Comparison of ENCODE assay signal across 29 cellular contexts in the genomic region with DNA sequence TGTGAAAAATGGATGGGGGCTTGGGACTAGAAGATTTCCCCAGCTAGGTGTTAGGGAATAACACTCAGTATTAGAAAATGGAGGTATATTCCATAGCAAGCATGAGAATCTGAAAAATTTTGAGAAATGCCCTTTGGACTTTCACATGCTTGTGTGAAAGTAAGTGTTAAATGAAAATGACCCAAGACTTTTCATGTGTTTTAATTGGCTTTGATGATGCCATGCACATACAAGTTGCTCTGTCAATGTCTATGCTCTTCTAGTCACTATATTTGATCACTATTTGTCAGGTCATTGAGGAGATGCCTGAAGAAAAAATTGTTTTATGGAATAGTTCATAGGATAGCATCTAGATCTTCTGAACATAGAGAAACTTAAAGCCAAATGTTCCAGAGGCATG.
"Had no signal": no experiment of that assay in that cellular context is flagged by ENCODE, and none has a peak within 500 bp of the region (broad histone marks: within the 10 kb centered on the region; RNA-seq: fewer than 3 reads in every experiment).

No MANE protein-coding gene starts in this region.

- H3K27ac Mint-ChIP-seq: dendritic cell treated with granulocyte-macrophage colony-stimulating factor and Interleukin-4, amounts not matched to agents 40 ng/mL and 50 ng/mL, for 4 days; effector memory CD8-positive, alpha-beta T cell; endodermal cell had no signal

- DNase-seq: colonic mucosa; cortex of kidney; dermis blood vessel endothelial cell; dorsolateral prefrontal cortex; effector CD4-positive, alpha-beta T cell; effector CD8-positive, alpha-beta T cell; effector memory CD4-positive, alpha-beta T cell; effector memory CD8-positive, alpha-beta T cell; endodermal cell; erythroblast; esophagus squamous epithelium; foreskin fibroblast; foreskin keratinocyte; foreskin melanocyte; gastrocnemius medialis; glutamatergic neuron; head of caudate nucleus; heart left ventricle; heart right ventricle had no signal

- H3K27me3 ChIP-seq: colonic mucosa, esophagus muscularis mucosa, esophagus squamous epithelium, foreskin keratinocyte, gastrocnemius medialis, gastroesophageal sphincter, heart left ventricle, heart right ventricle had no signal

- H3K27me3 Mint-ChIP-seq: dendritic cell treated with granulocyte-macrophage colony-stimulating factor and Interleukin-4, amounts not matched to agents 40 ng/mL and 50 ng/mL, for 4 days; effector memory CD8-positive, alpha-beta T cell had no signal

- FAIRE-seq: colon, endometrium, endothelial cell of umbilical vein, frontal cortex had no signal

- H3K9me3 ChIP-seq: colonic mucosa, esophagus muscularis mucosa, esophagus squamous epithelium, gastrocnemius medialis, gastroesophageal sphincter, heart right ventricle had no signal

- H3K27ac ChIP-seq: colonic mucosa, coronary artery, dorsolateral prefrontal cortex, epithelial cell of prostate, esophagus muscularis mucosa, esophagus squamous epithelium, foreskin keratinocyte, gastrocnemius medialis, gastroesophageal sphincter, heart left ventricle, heart right ventricle had no signal

- ATAC-seq: effector memory CD8-positive, alpha-beta T cell; esophagus mucosa; foreskin keratinocyte; gastrocnemius medialis; gastroesophageal sphincter; heart left ventricle; heart right ventricle had no signal

- H3K4me3 ChIP-seq: colonic mucosa, coronary artery, dorsolateral prefrontal cortex, esophagus muscularis mucosa, esophagus squamous epithelium, gastrocnemius medialis, gastroesophageal sphincter, heart left ventricle, heart right ventricle had no signal

- H3K9me3 Mint-ChIP-seq: dendritic cell treated with granulocyte-macrophage colony-stimulating factor and Interleukin-4, amounts not matched to agents 40 ng/mL and 50 ng/mL, for 4 days; effector memory CD8-positive, alpha-beta T cell had no signal

- H3K36me3 ChIP-seq: colonic mucosa, esophagus muscularis mucosa, esophagus squamous epithelium, gastrocnemius medialis, heart left ventricle, heart right ventricle had no signal

- H3K4me1 ChIP-seq: colonic mucosa, esophagus muscularis mucosa, esophagus squamous epithelium, foreskin keratinocyte, gastrocnemius medialis, gastroesophageal sphincter, heart left ventricle, heart right ventricle had no signal

- H3K4me3 Mint-ChIP-seq: dendritic cell treated with granulocyte-macrophage colony-stimulating factor and Interleukin-4, amounts not matched to agents 40 ng/mL and 50 ng/mL, for 4 days; effector memory CD8-positive, alpha-beta T cell; endodermal cell had no signal
